ENCODE assay signal across 8 cellular contexts in the genomic region with DNA sequence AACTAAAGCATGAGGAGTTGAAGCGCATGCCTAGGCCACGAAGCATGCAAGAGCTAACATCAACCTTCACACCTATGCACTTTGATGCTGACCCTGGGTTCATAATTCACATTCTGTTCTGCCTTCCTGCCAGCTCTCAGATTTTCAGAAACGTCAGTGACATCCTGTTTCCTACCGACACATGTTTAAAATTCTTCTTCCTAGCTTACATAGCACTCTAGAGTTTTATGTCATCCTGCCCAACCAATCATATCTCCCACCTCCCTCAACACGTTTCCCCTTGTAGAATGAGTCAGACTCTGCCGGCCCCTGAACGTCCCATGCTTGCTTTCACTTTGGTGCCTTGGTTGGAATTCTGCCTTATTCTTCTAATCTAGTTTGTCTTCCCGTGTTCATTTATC.
A peak's percentile ranks its signal among the peaks of the same experiment; 100 is the strongest.
DNase-seq lines count a peak whose midpoint lies in the region; ATAC-seq and TF ChIP-seq lines count a peak whose summit lies in the region.

No MANE protein-coding gene starts in this region.

- no peaks in the 10 kb centered on the region for H3K9me3 ChIP-seq in tibial artery

- H3K27me3 ChIP-seq in tibial artery = no peaks in the 10 kb centered on the region

- DNase-seq in A172 (ENCODE audit: low spot score) (peak; percentile 77), left kidney (ENCODE audit: low read depth, low spot score) (peak; percentile 6), tibial artery (no peak), islet precursor cell (no peak), DMS53 treated with DMSO at 0.1 percent for 48 hours (lab: John Stamatoyannopoulos, UW; ENCODE audit: unreplicated experiment) (no peak)
- DNase-seq in activated effector memory CD4-positive, alpha-beta T cell treated with Interleukin-2 at 50 U/mL for 16 hours = peak; percentile 7

- peak overlapping the region; percentile 33 to 60 for H3K27ac ChIP-seq in tibial artery

- intact Hi-C loops in tibial artery (cut with DNase I; ENCODE audit: low total_unique reads) = no loop called here

- peaks cover 0 to 11% (median 9%) of the 10 kb centered on the region in 3 donors for H3K36me3 ChIP-seq in tibial artery

- peaks cover 0 to 54% (median 23%) of the 10 kb centered on the region in 4 donors for H3K4me1 ChIP-seq in tibial artery

- no peak overlapping the region for H3K4me3 ChIP-seq in tibial artery

- ATAC-seq in GM19043 (IDR thresholded peaks at IDR 0.05; ENCODE audit: low read depth, unreplicated experiment) (peak; percentile 75), HG03457 (IDR thresholded peaks at IDR 0.05; ENCODE audit: unreplicated experiment) (peak; percentile 82)

- no peak for TF ChIP-seq CTCF in tibial artery (IDR thresholded peaks at IDR 0.05)

Comparison
In these comparisons a context has a peak if more than half of its experiments do, and no peak if none do; other contexts are left out.
1. DNase-seq: peak in A172 (single experiment), activated effector memory CD4-positive, alpha-beta T cell treated with Interleukin-2 at 50 U/mL for 16 hours (single experiment) and left kidney (single experiment); none in tibial artery (0 of 2), islet precursor cell (single experiment) and DMS53 treated with DMSO at 0.1 percent for 48 hours (single experiment).